In genomic region chr19:18419699-18420460, GRCh38 we compare ENCODE assay signal across 8 cellular contexts. TPM values are rescaled to one million over a fixed set of nuclear protein-coding genes. Genes with fewer than 3 reads are reported as not detected.
A peak's percentile ranks its signal among the peaks of the same experiment; 100 is the strongest.
DNase-seq lines count a peak whose midpoint lies in the region; ATAC-seq, FAIRE-seq and TF ChIP-seq lines count a peak whose summit lies in the region.

No MANE protein-coding gene starts in this region.

- peak; percentile 71 for TF ChIP-seq POLR2A in GM12878 (IDR thresholded peaks at IDR 0.05; ENCODE audit: low read depth, low read length)
- peak; percentile 37 to 53; a peak in 2 of 4 replicates for TF ChIP-seq POLR2A in HepG2 (IDR thresholded peaks at IDR 0.05; ENCODE audit: insufficient read depth in 1 of 2, low read depth in 2 of 2, low read length in 2 of 2)
- no peak for TF ChIP-seq POLR2A in testis (IDR thresholded peaks at IDR 0.05)

- DNase-seq in stimulated activated CD4-positive, alpha-beta T cell treated with anti-CD3 and anti-CD28 coated beads, Interleukin-2, amount 100 ng/mL, for 24 hours = peak; percentile 60 to 61
- no peak for DNase-seq in stimulated activated CD4-positive, alpha-beta T cell treated with anti-CD3 and anti-CD28 coated beads, Interleukin-12 subunit alpha, Interleukin-12 subunit beta, amount 100 ng/mL, for 4 hours
- DNase-seq in NT2/D1 (ENCODE audit: low read depth, low spot score) (no peak), GM12878 (ENCODE audit: low read depth, low spot score) (no peak), HepG2 (ENCODE audit: low spot score) (peak; percentile 55), testis (no peak), COLO829 (ENCODE audit: low spot score) (no peak)

- H3K27ac ChIP-seq in GM12878 (ENCODE audit: control insufficient read depth, insufficient read depth) (peak overlapping the region; percentile 72), HepG2 (ENCODE audit: extremely low read length, insufficient read depth, low read length) (peak overlapping the region; percentile 64), testis (peak overlapping the region; percentile 49 to 93)

- TF ChIP-seq EP300 in GM12878 (IDR thresholded peaks at IDR 0.05; ENCODE audit: borderline replicate concordance in 1 of 2, control insufficient read depth in 1 of 2, low read depth in 2 of 2, low read length in 2 of 2) = no peak
- peak in 1 of 2 experiments; percentile 21; a peak in 1 of 4 replicates for TF ChIP-seq EP300 in HepG2 (IDR thresholded peaks at IDR 0.05; ENCODE audit: low read depth in 2 of 2, low read length in 2 of 2)
- TF ChIP-seq EP300 in HepG2 (CRISPR knock-in tag; IDR thresholded peaks at IDR 0.05; ENCODE audit: borderline replicate concordance) = no peak

- in situ Hi-C loops in GM12878 (cut with MboI) (no loop called here), HepG2 (cut with HindIII; ENCODE audit: extremely low pct_ligation_motif_present, low pct_unique_long_range_greater_than_20kb) (loop anchor here (10.0 kb wide), 2 partner anchors 145 to 215 kb away; partner anchors contain the start of genes IQCN and RAB3A)

- peak overlapping the region; percentile 88 for H3K4me2 ChIP-seq in GM12878 (ENCODE audit: control insufficient read depth, insufficient read depth)
- peak overlapping the region; percentile 85 for H3K4me2 ChIP-seq in HepG2 (ENCODE audit: low read depth, low read length)

- BruUV-seq in GM12878 (replicated peaks; lab: Mats Ljungman, UMichigan) (no TSS peak), HepG2 (replicated peaks; lab: Mats Ljungman, UMichigan) (no TSS peak)

- peak overlapping the region; percentile 70 for H3K4me3 ChIP-seq in NT2/D1 (ENCODE audit: insufficient read length, low read depth)
- H3K4me3 ChIP-seq in GM12878 = peak overlapping the region; percentile 87
- H3K4me3 ChIP-seq in HepG2 (replicated peaks in 1 of 3; ENCODE audit: insufficient read depth in 1 of 3, low read depth in 2 of 3, low read length in 3 of 3) = peak overlapping the region; percentile 60 to 78 (median 76); a peak in 5 of 6 replicates
- peak overlapping the region; percentile 73 to 84 for H3K4me3 ChIP-seq in testis

- FAIRE-seq in GM12878 (lab: Jason Lieb, UNC) = no peak
- no peak for FAIRE-seq in HepG2 (lab: Jason Lieb, UNC)

- WGBS in GM12878 (ENCODE audit: insufficient coverage, insufficient replicate concordance, low lambda C conversion rate, missing lambda C conversion rate) = 7% methylated on average over 43 of the region's 97 CpGs
- WGBS in HepG2 (ENCODE audit: low lambda C conversion rate) = 0% methylated on average over 5 of the region's 97 CpGs
- WGBS in testis, 2 donors = 1% methylated on average over 31 to 88 of the region's 97 CpGs

- H4K20me1 ChIP-seq in GM12878 (ENCODE audit: control insufficient read depth, insufficient read depth) (no peaks in the 10 kb centered on the region), HepG2 (ENCODE audit: insufficient read depth, low read length) (peaks cover 8% of the 10 kb centered on the region; the same call in 1 of the 2 replicates)

- SMC1A ChIA-PET in GM12878 (lab: Charles Lee; ENCODE audit: uncharacterized antibody, unreplicated experiment) = interaction anchor here (1.1 to 2.1 kb wide), 4 partner anchors 9 to 80 kb away, joined by 3 to 7 read pairs (median 4); no protein-coding TSS in a partner anchor

- peak; percentile 45 for ATAC-seq in GM12878
- ATAC-seq in HepG2 = peak; percentile 52
- ATAC-seq in HG02571 (IDR thresholded peaks at IDR 0.05; ENCODE audit: unreplicated experiment) = no peak

- TF ChIP-seq CTCF in GM12878 (IDR thresholded peaks at IDR 0.05 in 2 of 3, conservative IDR thresholded peaks at IDR 0.05 in 1 of 3; ENCODE audit: control insufficient read depth in 2 of 3, extremely low read depth in 1 of 3, insufficient read depth in 1 of 3, low read depth in 3 of 3, low read length in 3 of 3) (no peak), HepG2 (CRISPR knock-in tag; IDR thresholded peaks at IDR 0.05) (peak; percentile 29; the same call in 1 of the 2 replicates), testis (IDR thresholded peaks at IDR 0.05) (no peak)

- CTCF ChIA-PET in GM12878 (lab: Yijun Ruan, JAX) (interaction anchor here (1.0 to 2.6 kb wide), 7 partner anchors 9 to 219 kb away, joined by 3 to 9 read pairs (median 6); partner anchors contain the start of gene KXD1), HepG2 (lab: Yijun Ruan, JAX; ENCODE audit: low intra/inter-chr PET ratio, low total read pairs) (no interaction called here)

- H3K9me3 ChIP-seq in NT2/D1 (ENCODE audit: insufficient read depth, low read length) (no peaks in the 10 kb centered on the region), GM12878 (replicated peaks; ENCODE audit: control insufficient read depth, insufficient read depth, low read length) (no peaks in the 10 kb centered on the region), HepG2 (ENCODE audit: low read length) (no peaks in the 10 kb centered on the region), testis (no peaks in the 10 kb centered on the region)

- H3K79me2 ChIP-seq in GM12878 (ENCODE audit: control insufficient read depth, insufficient read depth, low read length) (peaks cover 49% of the 10 kb centered on the region), HepG2 (ENCODE audit: insufficient read depth, low read length) (peaks cover 31% of the 10 kb centered on the region)

- intact Hi-C loops in GM12878 (cut with micrococcal nuclease; ENCODE audit: unreplicated experiment) (loop anchor here (10.0 kb wide), 1 partner anchor 215 kb away; the partner anchor contains the start of gene RAB3A), HepG2 (cut with micrococcal nuclease; ENCODE audit: unreplicated experiment) (no loop called here), testis (cut with DNase I; ENCODE audit: low total_unique reads) (no loop called here)

- H3K4me1 ChIP-seq in NT2/D1 (ENCODE audit: insufficient read depth, insufficient read length) (peaks cover 47% of the 10 kb centered on the region), GM12878 (ENCODE audit: control insufficient read depth, insufficient read depth, low read length) (peaks cover 64% of the 10 kb centered on the region), HepG2 (ENCODE audit: insufficient read depth, low read length) (peaks cover 58% of the 10 kb centered on the region), testis (peaks cover 65% of the 10 kb centered on the region)

- H3K9ac ChIP-seq in NT2/D1 (ENCODE audit: insufficient read length, low read depth) (peak overlapping the region; percentile 83), GM12878 (ENCODE audit: control insufficient read depth, insufficient read depth, low read length) (peak overlapping the region; percentile 73), HepG2 (ENCODE audit: insufficient read depth, low read depth, low read length) (peak overlapping the region; percentile 73)

- H3K27me3 ChIP-seq in NT2/D1 (ENCODE audit: insufficient read depth, insufficient read length) = peaks cover 52% of the 10 kb centered on the region
- H3K27me3 ChIP-seq in GM12878 (replicated peaks in 1 of 2; ENCODE audit: control insufficient read depth in 2 of 2, insufficient read depth in 2 of 2, low read length in 1 of 2) = no peaks in the 10 kb centered on the region
- H3K27me3 ChIP-seq in HepG2 (ENCODE audit: control insufficient read depth in 1 of 2, insufficient read depth in 2 of 2, low read length in 2 of 2) = no peaks in the 10 kb centered on the region
- H3K27me3 ChIP-seq in testis = no peaks in the 10 kb centered on the region

- RAD21 ChIA-PET in GM12878 (lab: Charles Lee; ENCODE audit: unreplicated experiment) = interaction anchor here (0.7 to 1.7 kb wide), 5 partner anchors 20 to 216 kb away, joined by 3 to 6 read pairs (median 4); partner anchors contain the start of gene RAB3A

- POLR2A ChIA-PET in GM12878 (lab: Charles Lee) = interaction anchor here (0.7 to 2.0 kb wide), 6 partner anchors 9 to 239 kb away, joined by 3 to 6 read pairs (median 3); no protein-coding TSS in a partner anchor
- POLR2A ChIA-PET in HepG2 (lab: Yijun Ruan, JAX) = interaction anchor here (1.0 to 3.7 kb wide), 10 partner anchors 19 to 168 kb away, joined by 3 to 25 read pairs (median 4); partner anchors contain the start of genes GDF15, ISYNA1 and JUND

- no peak for TF ChIP-seq RAD21 in GM12878 (IDR thresholded peaks at IDR 0.05; ENCODE audit: insufficient read depth, low read depth, low read length)
- 0 out of 2 replicates have a peak, but pooled peaks have one; percentile 29 for TF ChIP-seq RAD21 in HepG2 (CRISPR knock-in tag; IDR thresholded peaks at IDR 0.05)

- H2AFZ ChIP-seq in GM12878 (ENCODE audit: control insufficient read depth, low read depth, low read length) (peak overlapping the region; percentile 44; the same call in 1 of the 2 replicates), HepG2 (ENCODE audit: low read length) (no peak overlapping the region)

- H3K36me3 ChIP-seq in NT2/D1 (ENCODE audit: insufficient read depth, insufficient read length, low read length) (no peaks in the 10 kb centered on the region), GM12878 (ENCODE audit: control insufficient read depth in 2 of 2, insufficient read depth in 2 of 2, low read length in 1 of 2) (no peaks in the 10 kb centered on the region; a peak in 1 of 4 replicates), HepG2 (replicated peaks in 1 of 2; ENCODE audit: control insufficient read depth in 1 of 2, insufficient read depth in 2 of 2, low read length in 2 of 2) (0 out of 5 replicates have a peak, but pooled peaks cover 0 to 3% of the 10 kb centered on the region in 2 experiments), testis (ENCODE audit: low read depth, missing control alignments) (no peaks in the 10 kb centered on the region)

RNA-seq across cellular contexts. Expression of gene SSBP4, which starts 0.7 kb away (rescaled TPM):
- 40.3 and 49.5 TPM in 2 replicates for total RNA-seq in GM12878 (2013; cell fraction: nucleolus; rRNA removed)
- total RNA-seq in GM12878 (2014; rRNA removed) = 91.4 and 122 TPM in 2 replicates
- total RNA-seq in GM12878 (2014; rRNA removed; fragmentation: Illumina TruSeq; extraction: Trizol) = 32.9 and 39.5 TPM in 2 replicates
- 131 and 150 TPM in 2 replicates for total RNA-seq in GM12878 (2021)
- polyA plus RNA-seq in GM12878 (2011; ENCODE audit: low read depth) = 12.2 TPM
- 11.5 and 19.0 TPM in 2 replicates for polyA plus RNA-seq in GM12878 (2011; rRNA removed)
- polyA plus RNA-seq in GM12878 (2011; cell fraction: cytosol; rRNA removed) = 23.2 and 39.7 TPM in 2 replicates
- 104 and 142 TPM in 2 replicates for polyA plus RNA-seq in GM12878 (2011; cell fraction: nucleus; rRNA removed)
- polyA plus RNA-seq in GM12878 (2012) = 52.3 and 55.4 TPM in 2 replicates
- 7.1 and 22.5 TPM in 2 replicates for polyA plus RNA-seq in GM12878 (2014; fragmentation: Illumina TruSeq; extraction: Trizol)
- 1 to 10 TPM in 1 of 2 experiments, under 1 TPM in 1; 0.37 to 6.6 TPM for polyA plus RNA-seq in GM12878 (2014; fragmentation: Nextera tagmentation; extraction: Ambion mirVana)
- polyA plus RNA-seq in GM12878 (2014; rRNA removed) = 98.3 and 119 TPM in 2 replicates
- polyA plus RNA-seq in GM12878 (2016; fragmentation: Nextera tagmentation; extraction: Ambion mirVana) = 10 to 100 TPM; 38.3 to 58.5 TPM
- polyA minus RNA-seq in GM12878 (2011; rRNA and poly(A)+ RNA removed) = 4.2 and 21.6 TPM in 2 replicates
- polyA minus RNA-seq in GM12878 (2011; cell fraction: cytosol; rRNA and poly(A)+ RNA removed) = 20.1 and 26.7 TPM in 2 replicates
- 23.2 and 48.4 TPM in 2 replicates for polyA minus RNA-seq in GM12878 (2011; cell fraction: nucleus; rRNA and poly(A)+ RNA removed)
- total RNA-seq in HepG2 (2016; rRNA removed; fragmentation: Illumina TruSeq; extraction: Trizol) = 19.3 and 39.5 TPM in 2 replicates
- 95.2 and 104 TPM in 2 replicates for total RNA-seq in HepG2 (2016; cell fraction: cytosol; rRNA removed; fragmentation: Illumina TruSeq; extraction: Trizol; ENCODE audit: low read depth)
- total RNA-seq in HepG2 (2016; cell fraction: insoluble cytoplasmic fraction; rRNA removed; fragmentation: Illumina TruSeq; extraction: Trizol) = 14.4 and 39.0 TPM in 2 replicates
- total RNA-seq in HepG2 (2016; cell fraction: membrane; rRNA removed; fragmentation: Illumina TruSeq; extraction: Trizol) = 103 and 124 TPM in 2 replicates
- 26.9 and 35.1 TPM in 2 replicates for total RNA-seq in HepG2 (2016; cell fraction: nucleus; rRNA removed; fragmentation: Illumina TruSeq; extraction: Trizol)
- polyA plus RNA-seq in HepG2 (2011; rRNA removed) = 20.8 and 33.4 TPM in 2 replicates
- polyA plus RNA-seq in HepG2 (2011; cell fraction: cytosol; rRNA removed) = 11.6 and 28.6 TPM in 2 replicates
- 200 and 290 TPM in 2 replicates for polyA plus RNA-seq in HepG2 (2011; cell fraction: nucleus; rRNA removed)
- polyA plus RNA-seq in HepG2 (2012) = 18.2 and 31.6 TPM in 2 replicates
- 133 and 147 TPM in 2 replicates for polyA plus RNA-seq in HepG2 (2016; cell fraction: cytosol; fragmentation: Illumina TruSeq; extraction: Trizol; ENCODE audit: low read depth)
- 34.3 and 41.3 TPM in 2 replicates for polyA plus RNA-seq in HepG2 (2016; cell fraction: insoluble cytoplasmic fraction; fragmentation: Illumina TruSeq; extraction: Trizol; ENCODE audit: low read depth)
- polyA plus RNA-seq in HepG2 (2016; cell fraction: membrane; fragmentation: Illumina TruSeq; extraction: Trizol; ENCODE audit: low read depth) = 147 and 152 TPM in 2 replicates
- 117 and 122 TPM in 2 replicates for polyA plus RNA-seq in HepG2 (2016; cell fraction: nucleus; fragmentation: Illumina TruSeq; extraction: Trizol; ENCODE audit: insufficient read depth, low read depth)
- 10.3 and 12.3 TPM in 2 replicates for polyA minus RNA-seq in HepG2 (2011; rRNA and poly(A)+ RNA removed; ENCODE audit: low replicate concordance)
- polyA minus RNA-seq in HepG2 (2011; cell fraction: cytosol; rRNA and poly(A)+ RNA removed) = 12.0 and 13.9 TPM in 2 replicates
- polyA minus RNA-seq in HepG2 (2011; cell fraction: nucleus; rRNA and poly(A)+ RNA removed) = 20.1 and 21.6 TPM in 2 replicates
- total RNA-seq in testis = 100 to 1,000 TPM in 1 of 2 donors, 10 to 100 TPM in 1; 90.3 to 118 TPM
- 80.5 TPM for polyA plus RNA-seq in testis (ENCODE audit: insufficient read depth, low read depth, low replicate concordance)

RNA-seq across cellular contexts. Expression of gene ISYNA1, which starts 18.1 kb away (rescaled TPM):
- 8.2 and 8.9 TPM in 2 replicates for total RNA-seq in GM12878 (2013; cell fraction: nucleolus; rRNA removed)
- total RNA-seq in GM12878 (2014; rRNA removed) (9.9 and 12.3 TPM in 2 replicates), GM12878 (2014; rRNA removed; fragmentation: Illumina TruSeq; extraction: Trizol) (4.9 and 5.3 TPM in 2 replicates), GM12878 (2021) (37.0 and 38.8 TPM in 2 replicates), HepG2 (2016; rRNA removed; fragmentation: Illumina TruSeq; extraction: Trizol) (29.4 and 48.5 TPM in 2 replicates), testis (1,000 to 10,000 TPM in 1 of 2 donors, 100 to 1,000 TPM in 1; 1,000 to 1,122 TPM)
- polyA plus RNA-seq in GM12878 (2011; ENCODE audit: low read depth) = 12.5 TPM
- polyA plus RNA-seq in GM12878 (2011; rRNA removed) (0.78 and 1.9 TPM in 2 replicates), GM12878 (2014; fragmentation: Illumina TruSeq; extraction: Trizol) (2.5 and 3.8 TPM in 2 replicates), GM12878 (2014; fragmentation: Nextera tagmentation; extraction: Ambion mirVana) (1 to 10 TPM; 2.8 to 6.3 TPM), GM12878 (2014; rRNA removed) (33.0 and 37.8 TPM in 2 replicates), GM12878 (2016; fragmentation: Nextera tagmentation; extraction: Ambion mirVana) (10 to 100 TPM; 12.0 to 12.5 TPM), HepG2 (2011; rRNA removed) (29.6 and 36.5 TPM in 2 replicates), testis (ENCODE audit: insufficient read depth, low read depth, low replicate concordance) (493 TPM)
- polyA plus RNA-seq in GM12878 (2011; cell fraction: cytosol; rRNA removed) = 2.0 and 3.0 TPM in 2 replicates
- polyA plus RNA-seq in GM12878 (2011; cell fraction: nucleus; rRNA removed) = 19.2 and 23.0 TPM in 2 replicates
- polyA plus RNA-seq in GM12878 (2012) = 23.2 and 24.0 TPM in 2 replicates
- 0.59 and 2.4 TPM in 2 replicates for polyA minus RNA-seq in GM12878 (2011; rRNA and poly(A)+ RNA removed)
- 1.1 and 5.1 TPM in 2 replicates for polyA minus RNA-seq in GM12878 (2011; cell fraction: cytosol; rRNA and poly(A)+ RNA removed)
- polyA minus RNA-seq in GM12878 (2011; cell fraction: nucleus; rRNA and poly(A)+ RNA removed) = 2.3 and 5.6 TPM in 2 replicates
- total RNA-seq in HepG2 (2016; cell fraction: cytosol; rRNA removed; fragmentation: Illumina TruSeq; extraction: Trizol; ENCODE audit: low read depth) = 8.4 and 10.1 TPM in 2 replicates
- total RNA-seq in HepG2 (2016; cell fraction: insoluble cytoplasmic fraction; rRNA removed; fragmentation: Illumina TruSeq; extraction: Trizol) = 29.3 and 46.4 TPM in 2 replicates
- 16.0 and 18.7 TPM in 2 replicates for total RNA-seq in HepG2 (2016; cell fraction: membrane; rRNA removed; fragmentation: Illumina TruSeq; extraction: Trizol)
- 33.6 and 37.4 TPM in 2 replicates for total RNA-seq in HepG2 (2016; cell fraction: nucleus; rRNA removed; fragmentation: Illumina TruSeq; extraction: Trizol)
- polyA plus RNA-seq in HepG2 (2011; cell fraction: cytosol; rRNA removed) = 14.0 and 25.3 TPM in 2 replicates
- polyA plus RNA-seq in HepG2 (2011; cell fraction: nucleus; rRNA removed) = 246 and 367 TPM in 2 replicates
- polyA plus RNA-seq in HepG2 (2012) = 32.5 and 49.8 TPM in 2 replicates
- polyA plus RNA-seq in HepG2 (2016; cell fraction: cytosol; fragmentation: Illumina TruSeq; extraction: Trizol; ENCODE audit: low read depth) = 16.0 and 16.5 TPM in 2 replicates
- 44.6 and 57.4 TPM in 2 replicates for polyA plus RNA-seq in HepG2 (2016; cell fraction: insoluble cytoplasmic fraction; fragmentation: Illumina TruSeq; extraction: Trizol; ENCODE audit: low read depth)
- polyA plus RNA-seq in HepG2 (2016; cell fraction: membrane; fragmentation: Illumina TruSeq; extraction: Trizol; ENCODE audit: low read depth) = 18.1 and 22.4 TPM in 2 replicates
- 103 and 119 TPM in 2 replicates for polyA plus RNA-seq in HepG2 (2016; cell fraction: nucleus; fragmentation: Illumina TruSeq; extraction: Trizol; ENCODE audit: insufficient read depth, low read depth)
- 1.3 and 50.2 TPM in 2 replicates for polyA minus RNA-seq in HepG2 (2011; rRNA and poly(A)+ RNA removed; ENCODE audit: low replicate concordance)
- polyA minus RNA-seq in HepG2 (2011; cell fraction: cytosol; rRNA and poly(A)+ RNA removed) = 20.4 and 29.0 TPM in 2 replicates
- polyA minus RNA-seq in HepG2 (2011; cell fraction: nucleus; rRNA and poly(A)+ RNA removed) = 13.3 and 14.3 TPM in 2 replicates

RNA-seq across cellular contexts. Expression of gene LRRC25, which starts 22.5 kb away (rescaled TPM):
- 14.5 and 19.3 TPM in 2 replicates for total RNA-seq in GM12878 (2013; cell fraction: nucleolus; rRNA removed)
- 2.5 and 2.9 TPM in 2 replicates for total RNA-seq in GM12878 (2014; rRNA removed)
- 1.1 TPM in 2 replicates for total RNA-seq in GM12878 (2014; rRNA removed; fragmentation: Illumina TruSeq; extraction: Trizol)
- total RNA-seq in GM12878 (2021) = 2.7 TPM in 2 replicates
- 1.6 TPM for polyA plus RNA-seq in GM12878 (2011; ENCODE audit: low read depth)
- polyA plus RNA-seq in GM12878 (2011; rRNA removed) = 0.19 and 0.38 TPM in 2 replicates
- polyA plus RNA-seq in GM12878 (2011; cell fraction: cytosol; rRNA removed) = 0.55 and 0.87 TPM in 2 replicates
- 0.24 and 0.42 TPM in 2 replicates for polyA plus RNA-seq in GM12878 (2011; cell fraction: nucleus; rRNA removed)
- 4.1 and 4.9 TPM in 2 replicates for polyA plus RNA-seq in GM12878 (2012)
- 1.00 and 1.3 TPM in 2 replicates for polyA plus RNA-seq in GM12878 (2014; fragmentation: Illumina TruSeq; extraction: Trizol)
- under 1 TPM; 0.50 to 0.53 TPM for polyA plus RNA-seq in GM12878 (2014; fragmentation: Nextera tagmentation; extraction: Ambion mirVana)
- polyA plus RNA-seq in GM12878 (2014; rRNA removed) = 2.1 and 2.7 TPM in 2 replicates
- polyA plus RNA-seq in GM12878 (2016; fragmentation: Nextera tagmentation; extraction: Ambion mirVana) = 1 to 10 TPM; 1.2 to 1.6 TPM
- polyA minus RNA-seq in GM12878 (2011; rRNA and poly(A)+ RNA removed) = 0.44 and 1.1 TPM in 2 replicates
- polyA minus RNA-seq in GM12878 (2011; cell fraction: cytosol; rRNA and poly(A)+ RNA removed) = 0.67 TPM in 1 of 2 replicates, not detected in the other
- 0.73 and 0.86 TPM in 2 replicates for polyA minus RNA-seq in GM12878 (2011; cell fraction: nucleus; rRNA and poly(A)+ RNA removed)
- total RNA-seq in HepG2 (2016; rRNA removed; fragmentation: Illumina TruSeq; extraction: Trizol) = 0.13 TPM in 1 of 2 replicates, not detected in the other
- 0.20 TPM in 1 of 2 replicates, not detected in the other for total RNA-seq in HepG2 (2016; cell fraction: cytosol; rRNA removed; fragmentation: Illumina TruSeq; extraction: Trizol; ENCODE audit: low read depth)
- 0.11 TPM in 1 of 2 replicates, not detected in the other for total RNA-seq in HepG2 (2016; cell fraction: insoluble cytoplasmic fraction; rRNA removed; fragmentation: Illumina TruSeq; extraction: Trizol)
- 0.17 and 0.19 TPM in 2 replicates for total RNA-seq in HepG2 (2016; cell fraction: membrane; rRNA removed; fragmentation: Illumina TruSeq; extraction: Trizol)
- 0.25 TPM in 1 of 2 replicates, not detected in the other for total RNA-seq in HepG2 (2016; cell fraction: nucleus; rRNA removed; fragmentation: Illumina TruSeq; extraction: Trizol)
- polyA plus RNA-seq in HepG2 (2011; rRNA removed) = 0.53 and 0.85 TPM in 2 replicates
- polyA plus RNA-seq in HepG2 (2011; cell fraction: cytosol; rRNA removed) = 0.66 and 0.68 TPM in 2 replicates
- 0.16 and 0.35 TPM in 2 replicates for polyA plus RNA-seq in HepG2 (2011; cell fraction: nucleus; rRNA removed)
- 0.11 and 0.13 TPM in 2 replicates for polyA plus RNA-seq in HepG2 (2012)
- 0.05 TPM in 1 of 2 replicates, not detected in the other for polyA plus RNA-seq in HepG2 (2016; cell fraction: cytosol; fragmentation: Illumina TruSeq; extraction: Trizol; ENCODE audit: low read depth)
- 0.12 and 0.15 TPM in 2 replicates for polyA plus RNA-seq in HepG2 (2016; cell fraction: insoluble cytoplasmic fraction; fragmentation: Illumina TruSeq; extraction: Trizol; ENCODE audit: low read depth)
- polyA plus RNA-seq in HepG2 (2016; cell fraction: membrane; fragmentation: Illumina TruSeq; extraction: Trizol; ENCODE audit: low read depth) = 0.13 TPM in 1 of 2 replicates, not detected in the other
- not detected in 2 replicates for polyA plus RNA-seq in HepG2 (2016; cell fraction: nucleus; fragmentation: Illumina TruSeq; extraction: Trizol; ENCODE audit: insufficient read depth, low read depth)
- polyA minus RNA-seq in HepG2 (2011; rRNA and poly(A)+ RNA removed; ENCODE audit: low replicate concordance) = 0.60 TPM in 1 of 2 replicates, not detected in the other
- 0.40 and 0.70 TPM in 2 replicates for polyA minus RNA-seq in HepG2 (2011; cell fraction: cytosol; rRNA and poly(A)+ RNA removed)
- 0.25 TPM in 1 of 2 replicates, not detected in the other for polyA minus RNA-seq in HepG2 (2011; cell fraction: nucleus; rRNA and poly(A)+ RNA removed)
- total RNA-seq in testis = 1 to 10 TPM; 1.6 to 4.0 TPM
- 3.4 TPM for polyA plus RNA-seq in testis (ENCODE audit: insufficient read depth, low read depth, low replicate concordance)

RNA-seq across cellular contexts. Expression of gene GDF15, which starts 33.9 kb away (rescaled TPM):
- total RNA-seq in GM12878 (2013; cell fraction: nucleolus; rRNA removed) = 4.5 and 5.8 TPM in 2 replicates
- 1.4 and 1.8 TPM in 2 replicates for total RNA-seq in GM12878 (2014; rRNA removed)
- 0.31 and 0.60 TPM in 2 replicates for total RNA-seq in GM12878 (2014; rRNA removed; fragmentation: Illumina TruSeq; extraction: Trizol)
- total RNA-seq in GM12878 (2021) = 1.6 and 2.2 TPM in 2 replicates
- polyA plus RNA-seq in GM12878 (2011; ENCODE audit: low read depth) = 0.97 TPM
- 0.22 and 0.46 TPM in 2 replicates for polyA plus RNA-seq in GM12878 (2011; rRNA removed)
- 2.1 and 2.2 TPM in 2 replicates for polyA plus RNA-seq in GM12878 (2011; cell fraction: cytosol; rRNA removed)
- 3.2 and 4.0 TPM in 2 replicates for polyA plus RNA-seq in GM12878 (2011; cell fraction: nucleus; rRNA removed)
- polyA plus RNA-seq in GM12878 (2012) = 3.5 and 6.0 TPM in 2 replicates
- 0.29 and 0.92 TPM in 2 replicates for polyA plus RNA-seq in GM12878 (2014; fragmentation: Illumina TruSeq; extraction: Trizol)
- under 1 TPM in 1 of 2 experiments, not detected in 1; 0.11 TPM for polyA plus RNA-seq in GM12878 (2014; fragmentation: Nextera tagmentation; extraction: Ambion mirVana)
- 1.4 and 1.6 TPM in 2 replicates for polyA plus RNA-seq in GM12878 (2014; rRNA removed)
- polyA plus RNA-seq in GM12878 (2016; fragmentation: Nextera tagmentation; extraction: Ambion mirVana) = 1 to 10 TPM; 2.8 to 3.6 TPM
- 1.6 TPM in 1 of 2 replicates, not detected in the other for polyA minus RNA-seq in GM12878 (2011; rRNA and poly(A)+ RNA removed)
- polyA minus RNA-seq in GM12878 (2011; cell fraction: cytosol; rRNA and poly(A)+ RNA removed) = 2.8 and 7.8 TPM in 2 replicates
- 1.6 and 2.2 TPM in 2 replicates for polyA minus RNA-seq in GM12878 (2011; cell fraction: nucleus; rRNA and poly(A)+ RNA removed)
- total RNA-seq in HepG2 (2016; rRNA removed; fragmentation: Illumina TruSeq; extraction: Trizol) = 43.0 and 146 TPM in 2 replicates
- total RNA-seq in HepG2 (2016; cell fraction: cytosol; rRNA removed; fragmentation: Illumina TruSeq; extraction: Trizol; ENCODE audit: low read depth) = 42.0 and 45.2 TPM in 2 replicates
- total RNA-seq in HepG2 (2016; cell fraction: insoluble cytoplasmic fraction; rRNA removed; fragmentation: Illumina TruSeq; extraction: Trizol) = 37.4 and 148 TPM in 2 replicates
- 53.4 and 57.4 TPM in 2 replicates for total RNA-seq in HepG2 (2016; cell fraction: membrane; rRNA removed; fragmentation: Illumina TruSeq; extraction: Trizol)
- total RNA-seq in HepG2 (2016; cell fraction: nucleus; rRNA removed; fragmentation: Illumina TruSeq; extraction: Trizol) = 112 and 139 TPM in 2 replicates
- polyA plus RNA-seq in HepG2 (2011; rRNA removed) = 422 and 537 TPM in 2 replicates
- 539 and 794 TPM in 2 replicates for polyA plus RNA-seq in HepG2 (2011; cell fraction: cytosol; rRNA removed)
- 1,510 and 1,558 TPM in 2 replicates for polyA plus RNA-seq in HepG2 (2011; cell fraction: nucleus; rRNA removed)
- 229 and 758 TPM in 2 replicates for polyA plus RNA-seq in HepG2 (2012)
- 22.2 and 24.9 TPM in 2 replicates for polyA plus RNA-seq in HepG2 (2016; cell fraction: cytosol; fragmentation: Illumina TruSeq; extraction: Trizol; ENCODE audit: low read depth)
- polyA plus RNA-seq in HepG2 (2016; cell fraction: insoluble cytoplasmic fraction; fragmentation: Illumina TruSeq; extraction: Trizol; ENCODE audit: low read depth) = 49.2 and 57.0 TPM in 2 replicates
- polyA plus RNA-seq in HepG2 (2016; cell fraction: membrane; fragmentation: Illumina TruSeq; extraction: Trizol; ENCODE audit: low read depth) = 30.8 and 31.5 TPM in 2 replicates
- polyA plus RNA-seq in HepG2 (2016; cell fraction: nucleus; fragmentation: Illumina TruSeq; extraction: Trizol; ENCODE audit: insufficient read depth, low read depth) = 315 and 334 TPM in 2 replicates
- 4.5 and 440 TPM in 2 replicates for polyA minus RNA-seq in HepG2 (2011; rRNA and poly(A)+ RNA removed; ENCODE audit: low replicate concordance)
- 366 and 433 TPM in 2 replicates for polyA minus RNA-seq in HepG2 (2011; cell fraction: cytosol; rRNA and poly(A)+ RNA removed)
- 115 and 151 TPM in 2 replicates for polyA minus RNA-seq in HepG2 (2011; cell fraction: nucleus; rRNA and poly(A)+ RNA removed)
- total RNA-seq in testis = 1 to 10 TPM in 1 of 2 donors, under 1 TPM in 1; 0.93 to 2.5 TPM
- 1.0 TPM for polyA plus RNA-seq in testis (ENCODE audit: insufficient read depth, low read depth, low replicate concordance)

Comparison
In these comparisons a context has a peak if more than half of its experiments do, and no peak if none do; other contexts are left out.
1. DNase-seq: peak in stimulated activated CD4-positive, alpha-beta T cell treated with anti-CD3 and anti-CD28 coated beads, Interleukin-2, amount 100 ng/mL, for 24 hours (2 of 2) and HepG2 (single experiment); none in stimulated activated CD4-positive, alpha-beta T cell treated with anti-CD3 and anti-CD28 coated beads, Interleukin-12 subunit alpha, Interleukin-12 subunit beta, amount 100 ng/mL, for 4 hours (single experiment), NT2/D1 (single experiment), GM12878 (single experiment), testis (single experiment) and COLO829 (single experiment).
2. RNA of gene ISYNA1, which starts 18.1 kb away (total RNA-seq): 1,000 to 1,122 TPM in testis; 8.4 to 48.5 TPM in HepG2 and 4.9 to 38.8 TPM in GM12878; every median in the first group is over 10 times any median in the second.
3. Peak in every context shown above with its lines, with median percentiles within 50 percentile points of each other: H3K4me3 ChIP-seq, H3K9ac ChIP-seq and H3K27ac ChIP-seq.